ENCODE assay signal across 8 cellular contexts in the genomic region with DNA sequence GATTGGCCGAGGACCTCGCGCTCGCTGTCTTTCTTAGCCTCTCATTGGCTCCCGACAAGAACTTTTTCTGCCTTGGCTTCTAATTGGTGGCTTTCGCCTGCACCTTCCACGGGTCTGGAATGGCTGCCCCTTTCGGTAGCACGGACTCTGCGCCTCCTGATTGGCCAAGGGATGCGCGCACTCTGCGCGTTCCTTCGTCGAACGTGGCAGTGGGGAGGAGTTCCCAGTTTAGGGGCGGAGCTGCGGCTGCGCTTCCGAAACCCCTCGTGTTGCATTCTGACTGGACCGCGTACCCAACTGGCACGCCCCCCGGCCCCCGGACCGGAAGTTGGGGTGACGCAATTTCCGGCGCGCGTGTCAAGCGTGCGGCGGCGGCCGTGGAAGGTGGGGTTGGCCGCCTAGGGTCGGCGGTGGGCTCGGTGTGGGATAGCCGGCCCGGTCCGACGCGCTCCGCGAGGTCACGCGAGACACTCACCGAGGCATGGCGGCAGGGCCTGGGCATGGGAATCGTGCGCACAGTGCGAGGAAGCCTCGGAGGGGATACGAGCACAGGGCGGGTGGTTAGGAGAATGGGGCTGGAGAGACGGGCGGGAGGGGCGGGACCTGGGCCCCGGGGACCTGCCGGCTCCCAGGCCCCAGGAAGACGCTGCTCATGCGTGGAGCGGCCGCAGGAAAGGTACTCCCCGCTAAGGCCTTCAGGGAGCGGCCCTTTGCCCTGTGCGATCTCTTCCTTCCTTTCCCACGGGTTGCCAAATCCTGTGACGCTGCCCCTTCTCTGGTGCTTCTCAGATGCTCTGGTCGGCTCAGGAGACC. TPM values are rescaled to one million over a fixed set of nuclear protein-coding genes. Genes with fewer than 3 reads are reported as not detected.
A peak's percentile ranks its signal among the peaks of the same experiment; 100 is the strongest.
DNase-seq lines count a peak whose midpoint lies in the region; ATAC-seq, FAIRE-seq and TF ChIP-seq lines count a peak whose summit lies in the region.

No MANE protein-coding gene starts in this region.

- H3K9me3 ChIP-seq in parathyroid adenoma (ENCODE audit: control insufficient read depth, low read length) (no peaks in the 10 kb centered on the region), tibial nerve (no peaks in the 10 kb centered on the region)

- H3K79me2 ChIP-seq in parathyroid adenoma, result peaks cover 41% of the 10 kb centered on the region

- H3K27ac ChIP-seq in adipose tissue (ENCODE audit: low read depth, low read length) (peak overlapping the region; percentile 4), parathyroid adenoma (peak overlapping the region; percentile 81), tibial nerve (peak overlapping the region; percentile 74 to 98 (median 98))

- ATAC-seq in HG02840 (IDR thresholded peaks at IDR 0.05; ENCODE audit: low FRiP score, unreplicated experiment), result peak; percentile 78

- peak overlapping the region; percentile 73 for H3K4me2 ChIP-seq in parathyroid adenoma (ENCODE audit: low read length)

- H3K4me3 ChIP-seq in parathyroid adenoma (ENCODE audit: low read depth, low read length) (peak overlapping the region; percentile 80), tibial nerve (peak overlapping the region; percentile 73 to 100 (median 88))

- peak; percentile 90 to 100 for TF ChIP-seq EP300 in tibial nerve (IDR thresholded peaks at IDR 0.05)

- intact Hi-C loops in cardiac septum (cut with DNase I), result loop anchor here (2.0 kb wide), 1 partner anchor 28 kb away; the partner anchor contains the start of gene MCRIP1

- FAIRE-seq in GM12892 (lab: Jason Lieb, UNC), result peak; percentile 98

- TF ChIP-seq CTCF in parathyroid adenoma (IDR thresholded peaks at IDR 0.05) (peak; percentile 14), tibial nerve (IDR thresholded peaks at IDR 0.05) (peak in 3 of 5 experiments; percentile 10 to 96 (median 95))

- H3K27me3 ChIP-seq in parathyroid adenoma (ENCODE audit: control insufficient read depth, insufficient read depth, low read length) (no peaks in the 10 kb centered on the region), tibial nerve (no peaks in the 10 kb centered on the region)

- DNase-seq in GM12892 (ENCODE audit: insufficient read length) (peak; percentile 100), NCI-H1436 (lab: John Stamatoyannopoulos, UW) (peak; percentile 100), SW480 (ENCODE audit: low spot score) (peak; percentile 100), cardiac septum (ENCODE audit: low spot score) (peak; percentile 99), tibial nerve (ENCODE audit: low spot score in 2 of 2) (peak; percentile 97)

- no peak overlapping the region for H3K9ac ChIP-seq in parathyroid adenoma

- H3K4me1 ChIP-seq in parathyroid adenoma (peaks cover 9% of the 10 kb centered on the region), tibial nerve (peaks cover 0 to 70% (median 34%) of the 10 kb centered on the region in 4 donors)

- H3K36me3 ChIP-seq in parathyroid adenoma (ENCODE audit: control insufficient read depth, insufficient read depth, low read length) (no peaks in the 10 kb centered on the region), tibial nerve (peaks cover 0 to 60% (median 0%) of the 10 kb centered on the region in 3 donors)

- TF ChIP-seq POLR2A in GM12892 (IDR thresholded peaks at IDR 0.05; ENCODE audit: low read depth, low read length) (peak; percentile 85), tibial nerve (IDR thresholded peaks at IDR 0.05) (peak; percentile 96 to 99)

- WGBS in adipose tissue, 3 donors, result 0% methylated on average over 69 to 74 of the region's 74 CpGs
- WGBS in tibial nerve, 2 donors, result 0 to 2% methylated on average over 48 to 56 of the region's 74 CpGs

- H2AFZ ChIP-seq in parathyroid adenoma, result peak overlapping the region; percentile 80

RNA-seq across cellular contexts. Expression of gene P4HB, which starts 0.6 kb away (rescaled TPM):
- 491 TPM for polyA plus RNA-seq in GM12892 (2012; ENCODE audit: missing spikeins)
- 1,000 to 10,000 TPM in 1 of 3 donors, 100 to 1,000 TPM in 2; 377 to 2,064 (median 453) TPM for polyA plus RNA-seq in adipose tissue
- 371 TPM for total RNA-seq in cardiac septum
- total RNA-seq in tibial nerve, result 100 to 1,000 TPM; 385 to 594 (median 472) TPM

RNA-seq across cellular contexts. Expression of gene ARHGDIA, which starts 10.2 kb away (rescaled TPM):
- polyA plus RNA-seq in GM12892 (2012; ENCODE audit: missing spikeins), result 97.5 TPM
- 100 to 1,000 TPM; 133 to 351 (median 249) TPM for polyA plus RNA-seq in adipose tissue
- total RNA-seq in cardiac septum (158 TPM), tibial nerve (100 to 1,000 TPM; 190 to 484 (median 237) TPM)

RNA-seq across cellular contexts. Expression of gene PPP1R27, which starts 26.1 kb away (rescaled TPM):
- 0.68 TPM for polyA plus RNA-seq in GM12892 (2012; ENCODE audit: missing spikeins)
- under 1 TPM in 2 of 3 donors, not detected in 1; 0.15 to 0.58 TPM for polyA plus RNA-seq in adipose tissue
- total RNA-seq in cardiac septum (0.32 TPM), tibial nerve (1 to 10 TPM in 1 of 4 donors, not detected in 3; 2.6 TPM)

RNA-seq across cellular contexts. Expression of gene MCRIP1, which starts 27.9 kb away (rescaled TPM):
- polyA plus RNA-seq in GM12892 (2012; ENCODE audit: missing spikeins), result 12.6 TPM
- polyA plus RNA-seq in adipose tissue, result 100 to 1,000 TPM in 2 of 3 donors, 10 to 100 TPM in 1; 92.8 to 190 (median 116) TPM
- total RNA-seq in cardiac septum (102 TPM), tibial nerve (100 to 1,000 TPM in 1 of 4 donors, 10 to 100 TPM in 3; 78.7 to 105 (median 92.5) TPM)

RNA-seq across cellular contexts. Expression of gene ALYREF, which starts 30.4 kb away (rescaled TPM):
- 77.6 TPM for polyA plus RNA-seq in GM12892 (2012; ENCODE audit: missing spikeins)
- 10 to 100 TPM; 20.0 to 46.4 (median 37.9) TPM for polyA plus RNA-seq in adipose tissue
- total RNA-seq in cardiac septum (40.1 TPM), tibial nerve (10 to 100 TPM; 44.5 to 67.2 (median 63.5) TPM)

Comparison
In these comparisons a context has a peak if more than half of its experiments do, and no peak if none do; other contexts are left out.
1. Peak in every context shown above with its lines: DNase-seq, ATAC-seq, H3K4me3 ChIP-seq and H3K27ac ChIP-seq.
2. H3K27ac ChIP-seq: peak in every context shown above with its lines; median percentile 98 in tibial nerve; 81 in parathyroid adenoma; 4 in adipose tissue.